ENCODE assay signal across 18 cellular contexts in the genomic region with DNA sequence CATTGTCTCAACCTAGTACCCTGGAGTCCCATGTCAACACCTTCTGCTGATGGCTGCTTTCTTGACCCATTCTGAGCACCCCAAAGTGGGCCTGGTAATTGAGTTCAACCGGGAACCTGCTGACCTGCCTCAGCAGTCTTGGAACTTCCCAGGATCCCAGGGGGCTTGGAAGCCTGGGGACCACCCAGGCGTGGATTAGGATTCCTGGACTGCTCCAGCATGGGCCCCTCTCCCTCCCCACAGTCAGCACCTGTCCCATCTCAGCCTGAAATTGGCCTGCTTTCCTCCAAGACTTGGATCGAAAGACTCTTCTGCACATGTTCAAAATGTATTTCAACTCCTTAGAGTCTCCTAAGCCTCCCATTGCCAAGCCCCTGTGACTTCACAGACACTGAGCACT.
"Had no signal": no experiment of that assay in that cellular context is flagged by ENCODE, and none has a peak within 500 bp of the region (broad histone marks: within the 10 kb centered on the region; RNA-seq: fewer than 3 reads in every experiment).

No MANE protein-coding gene starts in this region.

- H3K9me3 ChIP-seq: left ventricle myocardium inferior, spleen, tibial nerve had no signal

- H3K4me2 ChIP-seq: hepatocyte had no signal

- H3K9me3 Mint-ChIP-seq: naive thymus-derived CD4-positive, alpha-beta T cell; nephron progenitor cell; stimulated activated memory B cell treated with anti-CD40 and anti-IgM and Interleukin-4, amounts not matched to agents 10 μg/mL and 1 μg/mL and 100 μg/mL, for 72 hours; stimulated activated naive CD8-positive, alpha-beta T cell treated with anti-CD3 and anti-CD28 coated beads, Interleukin-15, Interleukin-2, amounts not matched to agents 100 ng/mL and 50 ng/mL, for 24 hours had no signal

- H2AFZ ChIP-seq: hepatocyte, parathyroid adenoma had no signal

- H3K9ac ChIP-seq: parathyroid adenoma had no signal

- H3K4me1 ChIP-seq: parathyroid adenoma had no signal

- H3K4me3 Mint-ChIP-seq: naive thymus-derived CD4-positive, alpha-beta T cell; nephron progenitor cell; stimulated activated memory B cell treated with anti-CD40 and anti-IgM and Interleukin-4, amounts not matched to agents 10 μg/mL and 1 μg/mL and 100 μg/mL, for 72 hours; stimulated activated naive CD8-positive, alpha-beta T cell treated with anti-CD3 and anti-CD28 coated beads, Interleukin-15, Interleukin-2, amounts not matched to agents 100 ng/mL and 50 ng/mL, for 24 hours had no signal

- H3K36me3 Mint-ChIP-seq: naive thymus-derived CD4-positive, alpha-beta T cell; stimulated activated memory B cell treated with anti-CD40 and anti-IgM and Interleukin-4, amounts not matched to agents 10 μg/mL and 1 μg/mL and 100 μg/mL, for 72 hours had no signal

- H3K27ac Mint-ChIP-seq: naive thymus-derived CD4-positive, alpha-beta T cell; nephron progenitor cell; stimulated activated memory B cell treated with anti-CD40 and anti-IgM and Interleukin-4, amounts not matched to agents 10 μg/mL and 1 μg/mL and 100 μg/mL, for 72 hours; stimulated activated naive CD8-positive, alpha-beta T cell treated with anti-CD3 and anti-CD28 coated beads, Interleukin-15, Interleukin-2, amounts not matched to agents 100 ng/mL and 50 ng/mL, for 24 hours had no signal

- H3K27ac ChIP-seq: hepatocyte, parathyroid adenoma had no signal

- H3K36me3 ChIP-seq: left ventricle myocardium inferior, spleen, tibial nerve had no signal

- H3K27me3 ChIP-seq: hepatocyte, tibial nerve had no signal

- DNase-seq: dermis blood vessel endothelial cell; effector CD4-positive, alpha-beta T cell; foreskin melanocyte; kidney; naive thymus-derived CD4-positive, alpha-beta T cell; nephron progenitor cell; spleen; stimulated activated CD4-positive, alpha-beta T cell treated with anti-CD3 and anti-CD28 coated beads, Interleukin-15, amount 100 ng/mL, for 24 hours; stimulated activated CD4-positive, alpha-beta T cell treated with anti-CD3 and anti-CD28 coated beads, Interleukin-1b, Interleukin-23, amount 100 ng/mL, for 48 hours; stimulated activated CD4-positive, alpha-beta T cell treated with anti-CD3 and anti-CD28 coated beads, Interleukin-4, amount 100 ng/mL, for 24 hours had no signal

- H3K79me2 ChIP-seq: parathyroid adenoma had no signal

- ATAC-seq: stimulated activated memory B cell treated with anti-CD40 and anti-IgM and Interleukin-4, amounts not matched to agents 10 μg/mL and 1 μg/mL and 100 μg/mL, for 72 hours had no signal

- FAIRE-seq: colon, kidney had no signal

- H3K4me3 ChIP-seq: hepatocyte, left ventricle myocardium inferior, lung, spleen, tibial nerve had no signal
